Comparison of ENCODE assay signal across 8 cellular contexts in genomic region chr9:127586537-127586936, GRCh38. TPM values are rescaled to one million over a fixed set of nuclear protein-coding genes. Genes with fewer than 3 reads are reported as not detected.
DNase-seq lines count a peak whose midpoint lies in the region; ATAC-seq lines count a peak whose summit lies in the region.

No MANE protein-coding gene starts in this region.

- no peak overlapping the region for H3K4me3 ChIP-seq in MG63

- DNase-seq in DMS79 (lab: John Stamatoyannopoulos, UW) (peak; percentile 71), MG63 (peak; percentile 67), SK-N-DZ (ENCODE audit: low spot score) (peak; percentile 81), head of caudate nucleus (peak; percentile 46 to 93 (median 80)), pons (ENCODE audit: low spot score) (peak; percentile 80)
- DNase-seq in activated naive CD8-positive, alpha-beta T cell treated with anti-CD3 and anti-CD28 coated beads, Interleukin-2, amount 50 U/mL, for 16 hours (ENCODE audit: low read depth, low spot score) = peak; percentile 41

- no peaks in the 10 kb centered on the region for H3K36me3 ChIP-seq in MG63

- no peaks in the 10 kb centered on the region for H3K27me3 ChIP-seq in MG63

- ATAC-seq in HG02678 (IDR thresholded peaks at IDR 0.05; ENCODE audit: unreplicated experiment) = no peak
- ATAC-seq in HG02852 (IDR thresholded peaks at IDR 0.05; ENCODE audit: unreplicated experiment) = no peak

- intact Hi-C loops in head of caudate nucleus (cut with DNase I) = loop anchor here (5.0 kb wide), 1 partner anchor 79 kb away; no protein-coding TSS in a partner anchor

- peaks cover 6% of the 10 kb centered on the region for H3K9me3 ChIP-seq in MG63

RNA-seq across cellular contexts. Expression of gene STXBP1, which starts 25.5 kb away (rescaled TPM):
- total RNA-seq in MG63 (2014; rRNA removed; shearing (Covaris generic); ENCODE audit: low replicate concordance) = 0.36 and 87.7 TPM in 2 replicates
- polyA plus RNA-seq in SK-N-DZ (2014; cell fraction: cytosol; rRNA removed) = 39.9 and 64.1 TPM in 2 replicates
- 25.0 and 104 TPM in 2 replicates for polyA plus RNA-seq in SK-N-DZ (2014; cell fraction: nucleus; rRNA removed)
